In genomic region chr10:7756360-7756992, GRCh38 we compare ENCODE assay signal across 8 cellular contexts. TPM values are rescaled to one million over a fixed set of nuclear protein-coding genes. Genes with fewer than 3 reads are reported as not detected.
A peak's percentile ranks its signal among the peaks of the same experiment; 100 is the strongest.
DNase-seq lines count a peak whose midpoint lies in the region; ATAC-seq, FAIRE-seq and TF ChIP-seq lines count a peak whose summit lies in the region.

No MANE protein-coding gene starts in this region.

- POLR2A ChIA-PET in OCI-LY7 (lab: Charles Lee): interaction anchor here (0.9 kb wide), 1 partner anchor 32 kb away, joined by 3 read pairs; the partner anchor contains the start of gene ATP5F1C
- POLR2A ChIA-PET in endothelial cell of umbilical vein (lab: Charles Lee): no interaction called here

- peak; percentile 68 for TF ChIP-seq CTCF in AG09309 (IDR thresholded peaks at IDR 0.05; ENCODE audit: control insufficient read depth, insufficient read depth, low read depth, low read length, missing control alignments)
- TF ChIP-seq CTCF in OCI-LY7 (conservative IDR thresholded peaks at IDR 0.05; ENCODE audit: low read length): peak; percentile 82
- TF ChIP-seq CTCF in endothelial cell of umbilical vein (IDR thresholded peaks at IDR 0.05; ENCODE audit: extremely low read depth in 1 of 2, insufficient read depth in 1 of 2, low read depth in 1 of 2, low read length in 2 of 2): peak; percentile 48 to 70

- no peak overlapping the region for H2AFZ ChIP-seq in OCI-LY7 (ENCODE audit: low read length)
- H2AFZ ChIP-seq in endothelial cell of umbilical vein (ENCODE audit: low read depth, low read length): no peak overlapping the region

- H3K9me2 ChIP-seq in OCI-LY7 (ENCODE audit: insufficient read depth, low read length): no peaks in the 10 kb centered on the region

- no peaks in the 10 kb centered on the region for H4K20me1 ChIP-seq in OCI-LY7 (ENCODE audit: insufficient read depth, low read length)
- no peaks in the 10 kb centered on the region for H4K20me1 ChIP-seq in endothelial cell of umbilical vein (replicated peaks; ENCODE audit: control insufficient read depth, extremely low read depth, insufficient read depth, low read length)

- H3K36me3 ChIP-seq in OCI-LY7 (ENCODE audit: insufficient read depth, low read length) (peaks cover 81% of the 10 kb centered on the region), endothelial cell of umbilical vein (ENCODE audit: control insufficient read depth in 2 of 2, extremely low read depth in 1 of 2, insufficient read depth in 2 of 2, low read length in 2 of 2) (peaks cover 8 to 16% of the 10 kb centered on the region in 2 experiments)
- peaks cover 65% of the 10 kb centered on the region for H3K36me3 ChIP-seq in effector memory CD4-positive, alpha-beta T cell (ENCODE audit: control insufficient read depth, insufficient read depth, low read length)

- H3K79me2 ChIP-seq in OCI-LY7 (ENCODE audit: insufficient read depth, low read depth, low read length) (no peaks in the 10 kb centered on the region), endothelial cell of umbilical vein (ENCODE audit: control insufficient read depth, insufficient read depth, low read length) (no peaks in the 10 kb centered on the region)

- no peak overlapping the region for H3K9ac ChIP-seq in endothelial cell of umbilical vein (replicated peaks; ENCODE audit: extremely low read depth, insufficient read depth, low read length)

- no peak overlapping the region for H3K27ac ChIP-seq in OCI-LY7 (ENCODE audit: low read depth, low read length, poor library complexity, severe bottlenecking)
- H3K27ac ChIP-seq in endothelial cell of umbilical vein (ENCODE audit: insufficient read depth, low read depth, low read length): no peak overlapping the region
- no peak overlapping the region for H3K27ac ChIP-seq in effector memory CD4-positive, alpha-beta T cell (ENCODE audit: insufficient read depth, low read length, poor library complexity, severe bottlenecking)

- H3K9me3 ChIP-seq in OCI-LY7 (ENCODE audit: low read length) (no peaks in the 10 kb centered on the region), endothelial cell of umbilical vein (replicated peaks; ENCODE audit: control insufficient read depth, insufficient read depth, low read length) (no peaks in the 10 kb centered on the region)
- H3K9me3 ChIP-seq in effector memory CD4-positive, alpha-beta T cell (ENCODE audit: control insufficient read depth, low read length): no peaks in the 10 kb centered on the region

- no peaks in the 10 kb centered on the region for H3K4me1 ChIP-seq in OCI-LY7 (ENCODE audit: insufficient read depth, low read length, poor library complexity, severe bottlenecking)
- no peaks in the 10 kb centered on the region for H3K4me1 ChIP-seq in endothelial cell of umbilical vein (ENCODE audit: control insufficient read depth, extremely low read depth, insufficient read depth, low read length)
- H3K4me1 ChIP-seq in effector memory CD4-positive, alpha-beta T cell (ENCODE audit: control insufficient read depth, insufficient read depth, low read length, poor library complexity, severe bottlenecking): no peaks in the 10 kb centered on the region

- no peak for TF ChIP-seq POLR2A in endothelial cell of umbilical vein (IDR thresholded peaks at IDR 0.05; ENCODE audit: low read depth, low read length)

- H3K9me1 ChIP-seq in endothelial cell of umbilical vein (replicated peaks; ENCODE audit: control insufficient read depth, extremely low read depth, insufficient read depth, low read length): no peaks in the 10 kb centered on the region

- DNase-seq in AG09309 (ENCODE audit: low read depth) (no peak), GM18507 (ENCODE audit: extremely low spot score, insufficient read length, low read depth) (no peak), OCI-LY7 (ENCODE audit: low spot score) (peak; percentile 41), endothelial cell of umbilical vein (ENCODE audit: low read depth, low spot score) (peak; percentile 52), pons (ENCODE audit: low spot score) (peak; percentile 24)
- DNase-seq in effector memory CD4-positive, alpha-beta T cell: no peak

- H3K4me2 ChIP-seq in OCI-LY7 (ENCODE audit: low read length): no peak overlapping the region
- no peak overlapping the region for H3K4me2 ChIP-seq in endothelial cell of umbilical vein (ENCODE audit: insufficient read depth, low read length)

- BruUV-seq in OCI-LY7 (replicated peaks; lab: Mats Ljungman, UMichigan): no TSS peak
- no TSS peak for BruUV-seq in endothelial cell of umbilical vein (replicated peaks; lab: Mats Ljungman, UMichigan)

- H3K4me3 ChIP-seq in AG09309 (ENCODE audit: control insufficient read depth, low read depth, low read length) (no peak overlapping the region), OCI-LY7 (ENCODE audit: low read depth, low read length, poor library complexity, severe bottlenecking) (no peak overlapping the region), endothelial cell of umbilical vein (replicated peaks in 1 of 3; ENCODE audit: insufficient read depth in 1 of 3, low read depth in 1 of 3, low read length in 3 of 3) (no peak overlapping the region)
- H3K4me3 ChIP-seq in effector memory CD4-positive, alpha-beta T cell (ENCODE audit: insufficient read depth, low read depth, low read length, poor library complexity, severe bottlenecking): no peak overlapping the region

- H3K27me3 ChIP-seq in endothelial cell of umbilical vein (ENCODE audit: control insufficient read depth in 2 of 2, insufficient read depth in 2 of 2, low read length in 2 of 2): no peaks in the 10 kb centered on the region
- no peaks in the 10 kb centered on the region for H3K27me3 ChIP-seq in effector memory CD4-positive, alpha-beta T cell (replicated peaks; ENCODE audit: control insufficient read depth, insufficient read depth, low read length, poor library complexity, severe bottlenecking)

- dilution Hi-C loops in endothelial cell of umbilical vein (cut with MboI; ENCODE audit: extremely low pct_ligation_motif_present, low sequenced_read_pairs): no loop called here

- ATAC-seq in GM21390 (IDR thresholded peaks at IDR 0.05; ENCODE audit: unreplicated experiment) (no peak), GM21381 (IDR thresholded peaks at IDR 0.05; ENCODE audit: unreplicated experiment) (no peak)

- CTCF ChIA-PET in OCI-LY7 (lab: Charles Lee; ENCODE audit: unreplicated experiment): no interaction called here
- CTCF ChIA-PET in endothelial cell of umbilical vein (lab: Charles Lee): interaction anchor here (0.6 to 2.7 kb wide), 20 partner anchors 11 to 1546 kb away, joined by 3 to 25 read pairs (median 4); partner anchors contain the start of genes ATP5F1C, KIN and TAF3

- intact Hi-C loops in OCI-LY7 (cut with micrococcal nuclease; ENCODE audit: unreplicated experiment) (loop anchor here (10.0 kb wide), 1 partner anchor 208 kb away; no protein-coding TSS in a partner anchor), endothelial cell of umbilical vein (cut with micrococcal nuclease) (loop anchor here (2.0 kb wide), 1 partner anchor 1548 kb away; no protein-coding TSS in a partner anchor)

- peak; percentile 24 for FAIRE-seq in GM18507 (lab: Jason Lieb, UNC)
- no peak for FAIRE-seq in endothelial cell of umbilical vein (lab: Jason Lieb, UNC)

TF ChIP-seq in endothelial cell of umbilical vein, 7 proteins besides CTCF, POLR2A, EP300 and RAD21:
- TF ChIP-seq GATA2 (IDR thresholded peaks at IDR 0.05; ENCODE audit: insufficient read depth, insufficient read length, low read depth, low read length) (no peak), EZH2 (IDR thresholded peaks at IDR 0.05; ENCODE audit: borderline replicate concordance, low read depth, low read length, severe bottlenecking) (no peak)

RNA-seq across cellular contexts. Expression of gene KIN, which starts 31.3 kb away (rescaled TPM):
- total RNA-seq in OCI-LY7 (2014; rRNA removed; shearing (Covaris generic)): 12.0 and 14.3 TPM in 2 replicates
- total RNA-seq in OCI-LY7 (2022) (13.6 and 15.5 TPM in 2 replicates), endothelial cell of umbilical vein (13.6 and 14.4 TPM in 2 replicates)
- 1.7 and 2.6 TPM in 2 replicates for polyA plus RNA-seq in endothelial cell of umbilical vein
- polyA plus RNA-seq in endothelial cell of umbilical vein (2011; cell fraction: cytosol; rRNA removed): 3.1 TPM in 2 replicates
- polyA plus RNA-seq in endothelial cell of umbilical vein (2011; cell fraction: nucleus; rRNA removed): 8.4 and 13.3 TPM in 2 replicates
- polyA plus RNA-seq in endothelial cell of umbilical vein (2012): 5.1 and 7.8 TPM in 2 replicates
- 3.1 and 4.4 TPM in 2 replicates for polyA minus RNA-seq in endothelial cell of umbilical vein
- 1.1 TPM for polyA minus RNA-seq in endothelial cell of umbilical vein (2011; cell fraction: cytosol; rRNA and poly(A)+ RNA removed)
- polyA minus RNA-seq in endothelial cell of umbilical vein (2011; cell fraction: nucleus; rRNA and poly(A)+ RNA removed): 6.6 and 9.7 TPM in 2 replicates

RNA-seq across cellular contexts. Expression of gene ATP5F1C, which starts 31.5 kb away (rescaled TPM):
- 221 and 242 TPM in 2 replicates for total RNA-seq in OCI-LY7 (2014; rRNA removed; shearing (Covaris generic))
- 283 and 304 TPM in 2 replicates for total RNA-seq in OCI-LY7 (2022)
- 275 and 290 TPM in 2 replicates for total RNA-seq in endothelial cell of umbilical vein
- polyA plus RNA-seq in endothelial cell of umbilical vein: 184 and 204 TPM in 2 replicates
- 318 and 372 TPM in 2 replicates for polyA plus RNA-seq in endothelial cell of umbilical vein (2011; cell fraction: cytosol; rRNA removed)
- 170 and 184 TPM in 2 replicates for polyA plus RNA-seq in endothelial cell of umbilical vein (2011; cell fraction: nucleus; rRNA removed)
- 397 and 426 TPM in 2 replicates for polyA plus RNA-seq in endothelial cell of umbilical vein (2012)
- 159 and 163 TPM in 2 replicates for polyA minus RNA-seq in endothelial cell of umbilical vein
- 85.2 TPM for polyA minus RNA-seq in endothelial cell of umbilical vein (2011; cell fraction: cytosol; rRNA and poly(A)+ RNA removed)
- polyA minus RNA-seq in endothelial cell of umbilical vein (2011; cell fraction: nucleus; rRNA and poly(A)+ RNA removed): 60.1 and 87.8 TPM in 2 replicates

RNA-seq across cellular contexts. Expression of gene ITIH2, which starts 53.4 kb away (rescaled TPM):
- not detected in 2 replicates for total RNA-seq in OCI-LY7 (2014; rRNA removed; shearing (Covaris generic))
- total RNA-seq in OCI-LY7 (2022): not detected in 2 replicates
- not detected in 2 replicates for total RNA-seq in endothelial cell of umbilical vein
- not detected in 2 replicates for polyA plus RNA-seq in endothelial cell of umbilical vein
- polyA plus RNA-seq in endothelial cell of umbilical vein (2011; cell fraction: cytosol; rRNA removed): not detected in 2 replicates
- polyA plus RNA-seq in endothelial cell of umbilical vein (2011; cell fraction: nucleus; rRNA removed): not detected in 2 replicates
- polyA plus RNA-seq in endothelial cell of umbilical vein (2012): 0.07 and 0.25 TPM in 2 replicates
- not detected in 2 replicates for polyA minus RNA-seq in endothelial cell of umbilical vein
- not detected for polyA minus RNA-seq in endothelial cell of umbilical vein (2011; cell fraction: cytosol; rRNA and poly(A)+ RNA removed)
- not detected in 2 replicates for polyA minus RNA-seq in endothelial cell of umbilical vein (2011; cell fraction: nucleus; rRNA and poly(A)+ RNA removed)

Comparison
In these comparisons a context has a peak if more than half of its experiments do, and no peak if none do; other contexts are left out.
1. DNase-seq: peak in OCI-LY7 (single experiment), endothelial cell of umbilical vein (single experiment) and pons (single experiment); none in AG09309 (single experiment), GM18507 (single experiment) and effector memory CD4-positive, alpha-beta T cell (0 of 3).
2. Peak in every context shown above with its lines, with median percentiles within 50 percentile points of each other: CTCF ChIP-seq.